ENCODE assay signal across 16 cellular contexts in genomic region chr16:88552166-88552565, GRCh38.
"Had no signal": no experiment of that assay in that cellular context is flagged by ENCODE, and none has a peak within 500 bp of the region (broad histone marks: within the 10 kb centered on the region; RNA-seq: fewer than 3 reads in every experiment).

No MANE protein-coding gene starts in this region.

- ATAC-seq: activated CD4-positive, CD25-positive, alpha-beta regulatory T cell treated with anti-CD3 and anti-CD28 coated beads, Interleukin-2, amount 50 U/mL, for 24 hours; gastroesophageal sphincter; left lung; T-cell had no signal

- H3K4me3 ChIP-seq: gastroesophageal sphincter, left lung had no signal

- FAIRE-seq: astrocyte, bronchial epithelial cell, islet of Langerhans had no signal

- H3K9me3 ChIP-seq: gastroesophageal sphincter, left lung had no signal

- H3K36me3 ChIP-seq: gastroesophageal sphincter, left lung had no signal

- DNase-seq: activated naive CD4-positive, alpha-beta T cell treated with anti-CD3 and anti-CD28 coated beads, Interleukin-2, amount 50 U/mL, for 16 hours; erythroblast; naive B cell; occipital lobe; stimulated activated CD4-positive, alpha-beta T cell treated with anti-CD3 and anti-CD28 coated beads, Interleukin-15, amount 100 ng/mL, for 24 hours; stimulated activated CD4-positive, alpha-beta T cell treated with anti-CD3 and anti-CD28 coated beads, Interleukin-4, amount 100 ng/mL, for 1 hour; stimulated activated naive CD4-positive, alpha-beta T cell treated with Interleukin-2 at 50 U/mL for 16 hours; T-cell; T-helper 9 cell; trophoblast cell had no signal

- H3K27ac ChIP-seq: gastroesophageal sphincter, left lung had no signal
